9 cellular contexts compared by ENCODE assay signal in genomic region chr12:1795785-1796514, GRCh38. TPM values are rescaled to one million over a fixed set of nuclear protein-coding genes. Genes with fewer than 3 reads are reported as not detected.
A peak's percentile ranks its signal among the peaks of the same experiment; 100 is the strongest.
DNase-seq lines count a peak whose midpoint lies in the region; ATAC-seq and TF ChIP-seq lines count a peak whose summit lies in the region.
"Had no signal": no experiment of that assay in that cellular context is flagged by ENCODE, and none has a peak within 500 bp of the region (broad histone marks: within the 10 kb centered on the region; RNA-seq: fewer than 3 reads in every experiment).

No MANE protein-coding gene starts in this region.

- no peaks in the 10 kb centered on the region for H3K9me3 Mint-ChIP-seq in CD8-positive, alpha-beta T cell

- H2AFZ ChIP-seq in mesenchymal stem cell (ENCODE audit: low read depth, low read length), result peak overlapping the region; percentile 83

- peak overlapping the region; percentile 91 for H3K27ac Mint-ChIP-seq in CD8-positive, alpha-beta T cell

- H2BK12ac ChIP-seq in mesenchymal stem cell (ENCODE audit: low read length in 2 of 2), result peak overlapping the region in 1 of 2 experiments; percentile 83

- POLR2A ChIA-PET in CD8-positive, alpha-beta T cell (lab: Charles Lee), result interaction anchor here (0.6 to 3.6 kb wide), 7 partner anchors 49 to 144 kb away, joined by 3 to 35 read pairs (median 4); no protein-coding TSS in a partner anchor

- TF ChIP-seq CTCF in CD8-positive, alpha-beta T cell (IDR thresholded peaks at IDR 0.05), result peak; percentile 92

- H3K23ac ChIP-seq in mesenchymal stem cell (ENCODE audit: low read length in 2 of 2), result peak overlapping the region in 1 of 2 experiments; percentile 34

- peak overlapping the region; percentile 54 for H3K27ac ChIP-seq in CD8-positive, alpha-beta T cell (ENCODE audit: low read depth, low read length)
- no peak overlapping the region for H3K27ac ChIP-seq in mesenchymal stem cell (ENCODE audit: low read length, poor library complexity, severe bottlenecking)

- peak; percentile 93 for ATAC-seq in CD8-positive, alpha-beta T cell
- peak; percentile 88 for ATAC-seq in GM19328 (IDR thresholded peaks at IDR 0.05; ENCODE audit: unreplicated experiment)
- ATAC-seq in HG03460 (IDR thresholded peaks at IDR 0.05; ENCODE audit: unreplicated experiment), result peak; percentile 92

- no peak overlapping the region for H2BK120ac ChIP-seq in mesenchymal stem cell (ENCODE audit: low read depth, low read length)

- no peak overlapping the region for H2BK15ac ChIP-seq in mesenchymal stem cell (ENCODE audit: low read depth, poor library complexity, severe bottlenecking)

- peaks cover 22% of the 10 kb centered on the region for H3K4me1 ChIP-seq in CD8-positive, alpha-beta T cell (ENCODE audit: insufficient read depth, low read length)
- H3K4me1 ChIP-seq in mesenchymal stem cell (ENCODE audit: control insufficient read depth, insufficient read depth, low read depth, low read length), result peaks cover 23% of the 10 kb centered on the region

- 19% methylated on average over 31 of the region's 45 CpGs for WGBS in mesenchymal stem cell

- peak overlapping the region; percentile 90 for H3K4me3 Mint-ChIP-seq in CD8-positive, alpha-beta T cell

- no peak overlapping the region for H2AK5ac ChIP-seq in mesenchymal stem cell (ENCODE audit: low read length, severe bottlenecking)

- peaks cover 20% of the 10 kb centered on the region for H3K4me1 Mint-ChIP-seq in CD8-positive, alpha-beta T cell (ENCODE audit: low read depth)

- H2BK5ac ChIP-seq in mesenchymal stem cell (ENCODE audit: low read depth, low read length, poor library complexity, severe bottlenecking), result no peak overlapping the region

- H3K9me3 ChIP-seq in CD8-positive, alpha-beta T cell (ENCODE audit: low read length), result no peaks in the 10 kb centered on the region
- no peaks in the 10 kb centered on the region for H3K9me3 ChIP-seq in mesenchymal stem cell (ENCODE audit: control insufficient read depth, low read length)

- H3K9ac ChIP-seq in mesenchymal stem cell (ENCODE audit: low read length), result peak overlapping the region; percentile 87

- H4K91ac ChIP-seq in mesenchymal stem cell (ENCODE audit: low read length), result no peak overlapping the region

- H3K4me3 ChIP-seq in CD8-positive, alpha-beta T cell (ENCODE audit: low read depth, low read length), result peak overlapping the region; percentile 80
- H3K4me3 ChIP-seq in mesenchymal stem cell (ENCODE audit: insufficient read depth in 1 of 2, low read depth in 1 of 2, low read length in 2 of 2), result peak overlapping the region in 1 of 2 experiments; percentile 83

- peak overlapping the region in 1 of 2 experiments; percentile 44 for H3K14ac ChIP-seq in mesenchymal stem cell (ENCODE audit: low read length in 2 of 2)

- no peaks in the 10 kb centered on the region for H3K27me3 Mint-ChIP-seq in CD8-positive, alpha-beta T cell (ENCODE audit: low read depth)

- CTCF ChIA-PET in CD8-positive, alpha-beta T cell (lab: Charles Lee), result interaction anchor here (0.6 to 9.7 kb wide), 17 partner anchors 10 to 234 kb away, joined by 3 to 212 read pairs (median 4); no protein-coding TSS in a partner anchor

- peak; percentile 90 to 97 (median 91) for DNase-seq in CD8-positive, alpha-beta T cell
- DNase-seq in NCI-H82 treated with DMSO at 0.1 percent for 48 hours (lab: John Stamatoyannopoulos, UW; ENCODE audit: unreplicated experiment) (peak; percentile 25), mesenchymal stem cell (peak; percentile 80)
- peak; percentile 82 to 89 for DNase-seq in activated CD8-positive, alpha-beta memory T cell treated with anti-CD3 and anti-CD28 coated beads for 1 hour (ENCODE audit: extremely low read depth in 1 of 2, low read depth in 1 of 2)
- DNase-seq in effector CD4-positive, alpha-beta T cell, result peak; percentile 89
- DNase-seq in stimulated activated CD8-positive, alpha-beta memory T cell treated with anti-CD3 and anti-CD28 coated beads, Interleukin-12 subunit alpha, Interleukin-12 subunit beta, amount 100 ng/mL, for 4 hours (ENCODE audit: low read depth), result peak; percentile 88

- peak overlapping the region; percentile 45 for H4K8ac ChIP-seq in mesenchymal stem cell (ENCODE audit: low read length)

- peak overlapping the region in 1 of 2 experiments; percentile 44 for H3K4ac ChIP-seq in mesenchymal stem cell (ENCODE audit: low read depth in 1 of 2, low read length in 2 of 2)

- H3K36me3 ChIP-seq in CD8-positive, alpha-beta T cell (ENCODE audit: insufficient read depth, low read length), result no peaks in the 10 kb centered on the region
- peaks cover 0 to 6% of the 10 kb centered on the region in 2 experiments for H3K36me3 ChIP-seq in mesenchymal stem cell (ENCODE audit: control insufficient read depth in 1 of 2, insufficient read depth in 2 of 2, low read depth in 1 of 2, low read length in 2 of 2)

- H3K4me2 ChIP-seq in mesenchymal stem cell (ENCODE audit: low read length, poor library complexity, severe bottlenecking), result peak overlapping the region; percentile 70

- H3K79me1 ChIP-seq in mesenchymal stem cell (replicated peaks; ENCODE audit: low read length, poor library complexity, severe bottlenecking), result no peaks in the 10 kb centered on the region

- peak overlapping the region in 1 of 2 experiments; percentile 76 for H3K18ac ChIP-seq in mesenchymal stem cell (ENCODE audit: low read depth in 1 of 2, low read length in 2 of 2)

- peaks cover 2% of the 10 kb centered on the region for H3K36me3 Mint-ChIP-seq in CD8-positive, alpha-beta T cell

- no peaks in the 10 kb centered on the region for H3K27me3 ChIP-seq in CD8-positive, alpha-beta T cell (ENCODE audit: insufficient read depth, low read length)
- H3K27me3 ChIP-seq in mesenchymal stem cell (ENCODE audit: control insufficient read depth in 1 of 2, insufficient read depth in 1 of 2, low read length in 2 of 2), result no peaks in the 10 kb centered on the region

- intact Hi-C loops in CD8-positive, alpha-beta T cell (cut with DNase I, micrococcal nuclease), result loop anchor here (1.0 to 10.0 kb wide), 13 partner anchors 8 to 1019 kb away; partner anchors contain the start of genes DCP1B (in 2 of the 2), ITFG2 (in 2 of the 2), ADIPOR2 (in 1 of the 2) and FBXL14 (in 1 of the 2)

RNA-seq across cellular contexts. Expression of gene LRTM2, which starts 24.4 kb away (rescaled TPM):
- total RNA-seq in CD8-positive, alpha-beta T cell, result not detected
- 0.01 TPM for polyA plus RNA-seq in mesenchymal stem cell (2013, experiment 1 of 2)
- polyA plus RNA-seq in mesenchymal stem cell (2013, experiment 2 of 2), result 0.01 TPM
- total RNA-seq: subcutaneous adipose tissue had no signal

Comparison
In these comparisons a context has a peak if more than half of its experiments do, and no peak if none do; other contexts are left out.
1. DNase-seq: peak in every context shown above with its lines; median percentile 91 in CD8-positive, alpha-beta T cell; 89 in effector CD4-positive, alpha-beta T cell; 88 in stimulated activated CD8-positive, alpha-beta memory T cell treated with anti-CD3 and anti-CD28 coated beads, Interleukin-12 subunit alpha, Interleukin-12 subunit beta, amount 100 ng/mL, for 4 hours; 86 in activated CD8-positive, alpha-beta memory T cell treated with anti-CD3 and anti-CD28 coated beads for 1 hour; 80 in mesenchymal stem cell; 25 in NCI-H82 treated with DMSO at 0.1 percent for 48 hours.